ENCODE assay signal across 34 cellular contexts in the genomic region with DNA sequence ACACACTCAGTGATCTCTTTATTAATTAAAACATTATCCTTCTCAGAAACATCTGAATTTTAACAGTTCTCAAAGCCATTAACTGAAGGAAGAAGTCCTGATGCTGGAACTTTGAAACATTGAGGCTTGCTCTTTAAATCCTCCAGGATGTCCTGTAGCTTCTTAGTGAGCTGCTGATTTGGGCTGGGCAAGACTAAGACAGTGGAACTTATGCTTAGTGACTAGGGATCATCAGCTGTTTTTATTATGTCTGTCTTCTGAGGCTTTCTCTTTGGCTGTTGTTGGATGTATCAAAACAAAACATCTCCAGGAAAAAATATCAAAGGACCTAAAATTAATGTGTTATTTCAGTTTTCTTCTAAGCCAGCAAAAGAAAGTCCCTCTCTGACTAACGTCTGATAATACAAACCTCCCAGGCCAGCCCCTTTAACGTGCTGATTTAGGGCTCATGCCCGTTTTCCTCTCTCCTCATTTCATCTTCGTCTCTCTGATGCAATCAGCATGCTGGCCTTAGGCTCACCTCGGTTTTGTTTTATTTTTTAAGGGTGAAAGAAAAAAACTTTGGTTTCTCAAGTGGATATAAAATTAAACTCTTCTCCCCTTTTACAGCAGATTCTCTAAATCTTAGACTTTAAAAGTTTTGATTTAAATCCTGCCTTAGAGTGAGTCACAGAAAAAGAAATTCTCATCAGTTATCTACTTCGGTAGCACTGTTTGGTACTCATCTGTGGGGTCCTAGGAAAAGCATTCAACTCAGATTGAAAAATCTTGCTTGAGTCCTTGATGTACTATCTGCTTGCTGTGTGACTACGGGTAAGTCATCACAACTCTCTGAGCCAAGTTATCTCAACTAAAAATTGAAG.
DNase-seq lines count a peak whose midpoint lies in the region; ATAC-seq, FAIRE-seq and TF ChIP-seq lines count a peak whose summit lies in the region.
"Had no signal": no experiment of that assay in that cellular context is flagged by ENCODE, and none has a peak within 500 bp of the region (broad histone marks: within the 10 kb centered on the region; RNA-seq: fewer than 3 reads in every experiment).

No MANE protein-coding gene starts in this region.

- H3K9me3 Mint-ChIP-seq in HFFc6 = no peaks in the 10 kb centered on the region
- H3K9me3 Mint-ChIP-seq: CD8-positive, alpha-beta memory T cell; stimulated activated effector memory CD8-positive, alpha-beta T cell treated with anti-CD3 and anti-CD28 coated beads, Interleukin-12 subunit alpha, Interleukin-12 subunit beta, amount 100 ng/mL, for 72 hours; type B pancreatic cell had no signal

- H3K27ac Mint-ChIP-seq in HFFc6 = peak overlapping the region; percentile 61; the same call in 1 of the 2 replicates
- H3K27ac Mint-ChIP-seq: activated naive CD8-positive, alpha-beta T cell; CD8-positive, alpha-beta memory T cell; natural killer cell; stimulated activated effector memory CD8-positive, alpha-beta T cell treated with anti-CD3 and anti-CD28 coated beads, Interleukin-12 subunit alpha, Interleukin-12 subunit beta, amount 100 ng/mL, for 72 hours; type B pancreatic cell had no signal

- H3K27ac ChIP-seq in K562 (ENCODE audit: extremely low read depth, low read depth, low read length) = no peak overlapping the region
- no peak overlapping the region for H3K27ac ChIP-seq in keratinocyte (ENCODE audit: control insufficient read depth, insufficient read depth, low read length)
- no peak overlapping the region for H3K27ac ChIP-seq in spleen
- H3K27ac ChIP-seq: epithelial cell of prostate, hepatocyte, HL-60, RWPE1, SJSA1, WERI-Rb-1 had no signal

- H2AFZ ChIP-seq in K562 (ENCODE audit: low read depth, low read length) = no peak overlapping the region
- no peak overlapping the region for H2AFZ ChIP-seq in keratinocyte (ENCODE audit: control insufficient read depth, low read length)
- H2AFZ ChIP-seq: hepatocyte had no signal

- H3K4me1 Mint-ChIP-seq in HFFc6 (ENCODE audit: low read depth) = peaks cover 52% of the 10 kb centered on the region
- H3K4me1 Mint-ChIP-seq: natural killer cell had no signal

- CTCF ChIA-PET in K562 (lab: Yijun Ruan, JAX; ENCODE audit: low intra/inter-chr PET ratio) = interaction anchor here (0.7 kb wide), 1 partner anchor 1503 kb away, joined by 3 read pairs; no protein-coding TSS in a partner anchor

- no peak for TF ChIP-seq EP300 in K562 (IDR thresholded peaks at IDR 0.05; ENCODE audit: low read length)

- dilution Hi-C loops in keratinocyte (cut with MboI; ENCODE audit: extremely low pct_ligation_motif_present, low sequenced_read_pairs) = no loop called here

- DNase-seq in HFFc6 = no peak
- DNase-seq in K562 (ENCODE audit: extremely low read depth in 1 of 4, low spot score in 3 of 4) = no peak
- no peak for DNase-seq in keratinocyte (ENCODE audit: low read depth, low spot score)
- DNase-seq in spleen = no peak
- no peak for DNase-seq in BE2C
- DNase-seq: activated CD4-positive, alpha-beta T cell treated with anti-CD3 and anti-CD28 coated beads for 4 hours; activated effector memory CD4-positive, alpha-beta T cell treated with anti-CD3 and anti-CD28 coated beads, Interleukin-2, amount 50 U/mL, for 16 hours; CD8-positive, alpha-beta memory T cell; central memory CD4-positive, alpha-beta T cell; cortex of kidney; effector memory CD4-positive, alpha-beta T cell; HCEC 1CT; Kasumi-1; MV-4-11; natural killer cell; NCI-H1694; NCI-H446; occipital lobe; T1000; WERI-Rb-1 had no signal

- intact Hi-C loops in K562 (cut with micrococcal nuclease) (no loop called here), spleen (cut with DNase I; ENCODE audit: low total_unique reads) (no loop called here)

- H3K4me2 ChIP-seq in K562 (ENCODE audit: insufficient read depth, low read length) (no peak overlapping the region), keratinocyte (ENCODE audit: control insufficient read depth, extremely low read depth, insufficient read depth, low read depth, low read length) (no peak overlapping the region)
- H3K4me2 ChIP-seq: hepatocyte had no signal

- no TSS peak for BruUV-seq in K562 (replicated peaks; lab: Mats Ljungman, UMichigan)

- peak; percentile 29 for FAIRE-seq in K562 (lab: Jason Lieb, UNC)
- peak; percentile 5 for FAIRE-seq in keratinocyte (lab: Jason Lieb, UNC)
- FAIRE-seq: frontal cortex, GM12878 had no signal

- H3K27me3 ChIP-seq in K562 (ENCODE audit: control insufficient read depth in 2 of 2, insufficient read depth in 2 of 2, low read length in 2 of 2) = no peaks in the 10 kb centered on the region; a peak in 1 of 5 replicates
- H3K27me3 ChIP-seq in keratinocyte (ENCODE audit: control insufficient read depth, extremely low read depth, insufficient read depth, low read length) = no peaks in the 10 kb centered on the region
- H3K27me3 ChIP-seq in spleen (replicated peaks in 1 of 7) = no peaks in the 10 kb centered on the region
- peaks cover 12% of the 10 kb centered on the region; the same call in 1 of the 2 replicates for H3K27me3 ChIP-seq in BE2C
- H3K27me3 ChIP-seq: ascending aorta, hepatocyte, SJSA1 had no signal

- H4K20me1 ChIP-seq in K562 (replicated peaks; ENCODE audit: control insufficient read depth, insufficient read depth, low read length) (no peaks in the 10 kb centered on the region), keratinocyte (ENCODE audit: control insufficient read depth, extremely low read depth, insufficient read depth, low read length) (no peaks in the 10 kb centered on the region)

- ATAC-seq in K562 = no peak
- no peak for ATAC-seq in HG03460 (IDR thresholded peaks at IDR 0.05; ENCODE audit: unreplicated experiment)
- ATAC-seq in GM18505 (IDR thresholded peaks at IDR 0.05; ENCODE audit: unreplicated experiment) = no peak
- ATAC-seq: GM12878; natural killer cell; stimulated activated effector memory CD8-positive, alpha-beta T cell treated with anti-CD3 and anti-CD28 coated beads, Interleukin-12 subunit alpha, Interleukin-12 subunit beta, amount 100 ng/mL, for 72 hours had no signal

- in situ Hi-C loops in K562 (cut with MboI) = no loop called here

- 12% methylated on average over 7 of the region's 7 CpGs for WGBS in K562 (ENCODE audit: insufficient coverage, low coverage, missing lambda C conversion rate)
- 63 to 78% (median 75%) methylated on average over 7 of the region's 7 CpGs for WGBS in spleen, 5 donors

- H3K4me3 Mint-ChIP-seq in HFFc6 = peak overlapping the region; percentile 72; the same call in 1 of the 2 replicates
- H3K4me3 Mint-ChIP-seq: activated naive CD8-positive, alpha-beta T cell; CD8-positive, alpha-beta memory T cell; natural killer cell; stimulated activated effector memory CD8-positive, alpha-beta T cell treated with anti-CD3 and anti-CD28 coated beads, Interleukin-12 subunit alpha, Interleukin-12 subunit beta, amount 100 ng/mL, for 72 hours; type B pancreatic cell had no signal

- no peaks in the 10 kb centered on the region for H3K36me3 Mint-ChIP-seq in HFFc6 (ENCODE audit: low read depth)
- H3K36me3 Mint-ChIP-seq: natural killer cell; stimulated activated effector memory CD8-positive, alpha-beta T cell treated with anti-CD3 and anti-CD28 coated beads, Interleukin-12 subunit alpha, Interleukin-12 subunit beta, amount 100 ng/mL, for 72 hours had no signal

- TF ChIP-seq POLR2A in K562 (conservative IDR thresholded peaks at IDR 0.05) (no peak), spleen (IDR thresholded peaks at IDR 0.05) (no peak), GM18505 (IDR thresholded peaks at IDR 0.05; ENCODE audit: borderline replicate concordance, extremely low read depth, insufficient read depth, insufficient read length) (no peak)

- TF ChIP-seq RAD21 in K562 (CRISPR knock-in tag; conservative IDR thresholded peaks at IDR 0.05 in 1 of 2, IDR thresholded peaks at IDR 0.05 in 1 of 2) = no peak

- H3K36me3 ChIP-seq in K562 (ENCODE audit: control insufficient read depth, insufficient read depth, low read length) (no peaks in the 10 kb centered on the region), keratinocyte (ENCODE audit: control insufficient read depth in 2 of 2, extremely low read depth in 1 of 2, insufficient read depth in 2 of 2, low read length in 2 of 2) (no peaks in the 10 kb centered on the region), spleen (no peaks in the 10 kb centered on the region), BE2C (no peaks in the 10 kb centered on the region)
- H3K36me3 ChIP-seq: ascending aorta, SJSA1, WERI-Rb-1 had no signal

- no peaks in the 10 kb centered on the region for H3K9me3 ChIP-seq in K562 (replicated peaks; ENCODE audit: control insufficient read depth, insufficient read depth, low read depth, low read length)
- H3K9me3 ChIP-seq in keratinocyte (ENCODE audit: control insufficient read depth, low read depth, low read length) = no peaks in the 10 kb centered on the region
- H3K9me3 ChIP-seq in spleen = no peaks in the 10 kb centered on the region
- H3K9me3 ChIP-seq in BE2C = no peaks in the 10 kb centered on the region
- H3K9me3 ChIP-seq: ascending aorta, SJSA1 had no signal

- POLR2A ChIA-PET in K562 (lab: Yijun Ruan, JAX) = no interaction called here

- H3K9me1 ChIP-seq in K562 (ENCODE audit: control insufficient read depth, insufficient read depth, low read length) = no peaks in the 10 kb centered on the region
- H3K9me1 ChIP-seq in keratinocyte (ENCODE audit: control insufficient read depth, extremely low read depth, insufficient read depth, low read length) = no peaks in the 10 kb centered on the region

- H3K27me3 Mint-ChIP-seq in HFFc6 (ENCODE audit: insufficient read depth) = no peaks in the 10 kb centered on the region

- H3K4me1 ChIP-seq in K562 (replicated peaks in 1 of 2; ENCODE audit: control insufficient read depth in 2 of 2, insufficient read depth in 2 of 2, low read length in 2 of 2) (no peaks in the 10 kb centered on the region), keratinocyte (ENCODE audit: control insufficient read depth, extremely low read depth, insufficient read depth, low read length) (peaks cover 11% of the 10 kb centered on the region), spleen (peaks cover 0 to 6% (median 4%) of the 10 kb centered on the region in 6 donors), BE2C (no peaks in the 10 kb centered on the region)

- no peak for TF ChIP-seq CTCF in HFFc6 (IDR thresholded peaks at IDR 0.05)
- no peak for TF ChIP-seq CTCF in K562 (IDR thresholded peaks at IDR 0.05 in 2 of 3, conservative IDR thresholded peaks at IDR 0.05 in 1 of 3; ENCODE audit: insufficient read depth in 2 of 3, low read depth in 1 of 3, low read length in 3 of 3)
- TF ChIP-seq CTCF in keratinocyte (optimal IDR thresholded peaks at IDR 0.05 in 1 of 3, IDR thresholded peaks at IDR 0.05 in 1 of 3, conservative IDR thresholded peaks at IDR 0.05 in 1 of 3; ENCODE audit: extremely low read depth in 1 of 3, insufficient read depth in 2 of 3, low read length in 3 of 3) = no peak
- TF ChIP-seq CTCF in spleen (IDR thresholded peaks at IDR 0.05 in 8 of 11, conservative IDR thresholded peaks at IDR 0.05 in 3 of 11) = no peak
- no peak for TF ChIP-seq CTCF in BE2C (IDR thresholded peaks at IDR 0.05; ENCODE audit: low read depth, low read length)

- H3K4me3 ChIP-seq in K562 = no peak overlapping the region
- H3K4me3 ChIP-seq in keratinocyte (ENCODE audit: control insufficient read depth in 2 of 3, extremely low read depth in 1 of 3, insufficient read depth in 2 of 3, low read depth in 1 of 3, low read length in 3 of 3) = no peak overlapping the region
- no peak overlapping the region for H3K4me3 ChIP-seq in spleen
- H3K4me3 ChIP-seq in BE2C (ENCODE audit: low read depth, low read length) = no peak overlapping the region
- H3K4me3 ChIP-seq: GM12878, hepatocyte, lung, SJSA1 had no signal

- H3K79me2 ChIP-seq in K562 (ENCODE audit: control insufficient read depth, insufficient read depth, low read length) (no peaks in the 10 kb centered on the region), keratinocyte (ENCODE audit: control insufficient read depth, insufficient read depth, low read length) (no peaks in the 10 kb centered on the region)
- H3K79me2 ChIP-seq: hepatocyte had no signal

- H3K9ac ChIP-seq in K562 (ENCODE audit: insufficient read depth in 1 of 2, low read depth in 2 of 2, low read length in 2 of 2) (no peak overlapping the region), keratinocyte (ENCODE audit: control insufficient read depth, extremely low read depth, insufficient read depth, low read length) (no peak overlapping the region)
